Comparison of ENCODE assay signal across 24 cellular contexts in genomic region chr1:86190873-86191272, GRCh38. TPM values are rescaled to one million over a fixed set of nuclear protein-coding genes. Genes with fewer than 3 reads are reported as not detected.
"Had no signal": no experiment of that assay in that cellular context is flagged by ENCODE, and none has a peak within 500 bp of the region (broad histone marks: within the 10 kb centered on the region; RNA-seq: fewer than 3 reads in every experiment).

No MANE protein-coding gene starts in this region.

- H3K4me1 ChIP-seq: colonic mucosa, esophagus squamous epithelium, gastrocnemius medialis, heart right ventricle, lower lobe of right lung had no signal

- H3K36me3 ChIP-seq: colonic mucosa, esophagus squamous epithelium, gastrocnemius medialis, heart right ventricle, left lung, lower lobe of right lung had no signal

- H3K27ac ChIP-seq: colonic mucosa, esophagus squamous epithelium, gastrocnemius medialis, heart right ventricle, left lung, lower lobe of right lung had no signal

- DNase-seq: cerebellar nuclear complex; colonic mucosa; cortex of kidney; effector CD8-positive, alpha-beta T cell; effector memory CD8-positive, alpha-beta T cell; endodermal cell; esophagus squamous epithelium; foreskin fibroblast; foreskin melanocyte; gastrocnemius medialis; glutamatergic neuron; head of caudate nucleus; heart right ventricle; hippocampal formation; left colon; left lung; left ventricle myocardium superior; lower lobe of right lung; mesenchymal stem cell; mucosa of descending colon had no signal

- H3K27me3 ChIP-seq: colonic mucosa, esophagus squamous epithelium, gastrocnemius medialis, heart right ventricle, left lung had no signal

- FAIRE-seq: endothelial cell of umbilical vein, islet of Langerhans, keratinocyte had no signal

- H3K4me3 ChIP-seq: colonic mucosa, esophagus squamous epithelium, gastrocnemius medialis, heart right ventricle, left lung, lower lobe of right lung, mucosa of descending colon had no signal

- H3K9me3 ChIP-seq: colonic mucosa, esophagus squamous epithelium, gastrocnemius medialis, left lung, lower lobe of right lung, mucosa of descending colon had no signal

- ATAC-seq: effector memory CD8-positive, alpha-beta T cell; gastrocnemius medialis; heart right ventricle; left colon; left lung; left ventricle myocardium superior; lower lobe of right lung; mucosa of descending colon had no signal

RNA-seq across cellular contexts. Expression of gene COL24A1, which starts 34.3 kb away (rescaled TPM):
- total RNA-seq: endothelial cell of umbilical vein, lung microvascular endothelial cell had no signal
- polyA plus RNA-seq: keratinocyte had no signal
